In the genomic region with DNA sequence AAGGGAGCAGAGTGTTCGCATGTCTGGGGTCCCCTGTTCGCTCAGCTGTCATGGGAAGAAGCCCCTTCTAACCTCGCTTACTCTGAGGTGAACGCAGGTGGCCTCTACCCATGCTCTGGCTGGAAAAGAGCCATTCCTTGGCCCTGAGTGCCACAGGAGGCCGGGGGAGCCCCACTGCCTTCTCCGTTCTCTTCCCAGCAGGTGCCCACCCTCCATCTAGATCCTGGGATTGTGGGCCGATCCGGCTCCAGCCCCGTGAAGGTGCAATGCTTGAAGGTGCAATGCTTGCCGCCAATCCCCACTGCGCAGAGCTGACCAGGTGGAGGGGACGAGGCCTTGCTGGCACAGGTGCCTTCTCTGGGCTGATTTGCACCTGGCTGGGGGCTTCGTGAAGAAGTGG, we compare ENCODE assay signal across 29 cellular contexts.
"Had no signal": no experiment of that assay in that cellular context is flagged by ENCODE, and none has a peak within 500 bp of the region (broad histone marks: within the 10 kb centered on the region; RNA-seq: fewer than 3 reads in every experiment).

No MANE protein-coding gene starts in this region.

- H3K4me3 ChIP-seq: esophagus squamous epithelium, gastroesophageal sphincter had no signal

- H3K36me3 Mint-ChIP-seq: activated naive CD8-positive, alpha-beta T cell had no signal

- H3K4me1 Mint-ChIP-seq: central memory CD8-positive, alpha-beta T cell had no signal

- ATAC-seq: activated CD4-positive, alpha-beta T cell treated with anti-CD3 and anti-CD28 coated beads for 36 hours; activated CD8-positive, alpha-beta T cell treated with anti-CD3 and anti-CD28 coated beads for 36 hours; activated T-cell treated with anti-CD3 and anti-CD28 coated beads, Interleukin-2, amount 50 U/mL, for 4 hours; activated T-helper 17 cell treated with anti-CD3 and anti-CD28 coated beads, Interleukin-2, amount 50 U/mL, for 72 hours; effector memory CD8-positive, alpha-beta T cell; gastroesophageal sphincter had no signal

- H3K4me1 ChIP-seq: esophagus squamous epithelium, gastroesophageal sphincter had no signal

- DNase-seq: activated CD4-positive, alpha-beta T cell treated with anti-CD3 and anti-CD28 coated beads for 36 hours; activated CD4-positive, alpha-beta T cell treated with anti-CD3 and anti-CD28 coated beads, Interleukin-2, amount 50 U/mL, for 1 hour; activated CD4-positive, alpha-beta T cell treated with anti-CD3 and anti-CD28 coated beads, Interleukin-2, amount 50 U/mL, for 48 hours; activated CD4-positive, CD25-positive, alpha-beta regulatory T cell; activated CD4-positive, CD25-positive, alpha-beta regulatory T cell treated with anti-CD3 and anti-CD28 coated beads, Interleukin-2, amount 50 U/mL, for 72 hours; activated CD8-positive, alpha-beta memory T cell treated with anti-CD3 and anti-CD28 coated beads for 24 hours; activated CD8-positive, alpha-beta T cell treated with anti-CD3 and anti-CD28 coated beads for 36 hours; activated effector memory CD4-positive, alpha-beta T cell treated with Interleukin-2 at 50 U/mL for 16 hours; activated gamma-delta T cell treated with Interleukin-2 at 50 U/mL for 16 hours; activated naive CD4-positive, alpha-beta T cell treated with anti-CD3 and anti-CD28 coated beads, Interleukin-2, amount 50 U/mL, for 16 hours; activated naive CD4-positive, alpha-beta T cell treated with Interleukin-2 at 50 U/mL for 16 hours; activated T-cell treated with anti-CD3 and anti-CD28 coated beads, Interleukin-2, amount 50 U/mL, for 4 hours; amniotic stem cell; anterior cingulate cortex; brain microvascular endothelial cell; cortex of kidney; dermis blood vessel endothelial cell; effector CD4-positive, alpha-beta T cell; effector memory CD8-positive, alpha-beta T cell; erythroblast; esophagus squamous epithelium; foreskin melanocyte; T-helper 2 cell had no signal

- FAIRE-seq: astrocyte, bronchial epithelial cell had no signal

- H3K36me3 ChIP-seq: brain microvascular endothelial cell, esophagus squamous epithelium, gastroesophageal sphincter had no signal

- H3K9me3 Mint-ChIP-seq: activated CD8-positive, alpha-beta T cell treated with anti-CD3 and anti-CD28 coated beads for 36 hours; activated T-cell treated with anti-CD3 and anti-CD28 coated beads, Interleukin-2, amount 50 U/mL, for 4 hours; activated T-helper 17 cell treated with anti-CD3 and anti-CD28 coated beads, Interleukin-2, amount 50 U/mL, for 72 hours; central memory CD8-positive, alpha-beta T cell; effector memory CD8-positive, alpha-beta T cell had no signal

- H3K9me3 ChIP-seq: esophagus squamous epithelium, gastroesophageal sphincter had no signal

- H3K27ac ChIP-seq: brain microvascular endothelial cell, esophagus squamous epithelium, gastroesophageal sphincter had no signal

- H3K4me3 Mint-ChIP-seq: activated CD4-positive, alpha-beta T cell treated with anti-CD3 and anti-CD28 coated beads for 36 hours; activated CD8-positive, alpha-beta T cell treated with anti-CD3 and anti-CD28 coated beads for 36 hours; activated naive CD8-positive, alpha-beta T cell; activated T-cell treated with anti-CD3 and anti-CD28 coated beads, Interleukin-2, amount 50 U/mL, for 4 hours; activated T-helper 17 cell treated with anti-CD3 and anti-CD28 coated beads, Interleukin-2, amount 50 U/mL, for 72 hours; central memory CD8-positive, alpha-beta T cell; effector memory CD8-positive, alpha-beta T cell had no signal

- H3K27ac Mint-ChIP-seq: activated CD4-positive, alpha-beta T cell treated with anti-CD3 and anti-CD28 coated beads for 36 hours; activated CD8-positive, alpha-beta T cell treated with anti-CD3 and anti-CD28 coated beads for 36 hours; activated naive CD8-positive, alpha-beta T cell; activated T-helper 17 cell treated with anti-CD3 and anti-CD28 coated beads, Interleukin-2, amount 50 U/mL, for 72 hours; effector memory CD8-positive, alpha-beta T cell had no signal
